ENCODE assay signal across 1 cellular context in genomic region chr1:203682401-203683383, GRCh38.
TF ChIP-seq lines count a peak whose summit lies in the region.

No MANE protein-coding gene starts in this region.

TF ChIP-seq in GM12878, 131 proteins besides CTCF, POLR2A, EP300 and RAD21 (continued from another document):
- TF ChIP-seq NRF1 (conservative IDR thresholded peaks at IDR 0.05; ENCODE audit: low read depth, low read length) (no peak), RUNX3 (IDR thresholded peaks at IDR 0.05; ENCODE audit: low read length) (peak; percentile 29; the same call in 1 of the 2 replicates), E2F4 (IDR thresholded peaks at IDR 0.05; ENCODE audit: low read depth, low read length) (no peak), ZBTB11 (CRISPR knock-in tag; IDR thresholded peaks at IDR 0.05) (peak; percentile 65; the same call in 1 of the 2 replicates), GABPA (IDR thresholded peaks at IDR 0.05; ENCODE audit: low read depth) (peak; percentile 88), IRF5 (IDR thresholded peaks at IDR 0.05; ENCODE audit: borderline replicate concordance) (no peak), JUND (IDR thresholded peaks at IDR 0.05; ENCODE audit: low read depth, low read length) (no peak), CUX1 (IDR thresholded peaks at IDR 0.05; ENCODE audit: insufficient replicate concordance, low read depth, low read length) (no peak), ZBTB40 (IDR thresholded peaks at IDR 0.05; ENCODE audit: borderline replicate concordance) (peak; percentile 88), NBN (IDR thresholded peaks at IDR 0.05) (no peak)
TF ChIP-seq in GM12878: peak in this region for 5.
